17 cellular contexts compared by ENCODE assay signal in the genomic region with DNA sequence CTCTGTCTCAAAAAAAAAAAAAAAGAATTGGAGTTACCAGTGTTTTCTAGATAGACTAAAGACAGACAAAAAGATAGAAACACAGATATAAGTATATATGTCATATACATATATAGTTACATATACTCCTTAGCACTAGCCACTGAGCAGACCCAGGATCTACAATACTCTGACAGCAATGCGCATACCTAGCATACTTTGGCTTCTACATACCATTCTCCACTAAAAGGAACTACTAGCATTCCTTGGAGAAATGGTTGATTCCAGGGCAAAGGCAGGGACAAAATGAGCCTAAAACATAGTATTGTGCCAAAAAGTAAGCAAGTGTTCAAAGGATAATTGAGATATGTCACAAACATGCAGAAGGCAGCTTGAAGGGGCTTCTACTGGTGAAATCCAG.
"Had no signal": no experiment of that assay in that cellular context is flagged by ENCODE, and none has a peak within 500 bp of the region (broad histone marks: within the 10 kb centered on the region; RNA-seq: fewer than 3 reads in every experiment).

No MANE protein-coding gene starts in this region.

- H3K4me1 ChIP-seq: breast epithelium, gastroesophageal sphincter, prostate gland, right lobe of liver had no signal

- H3K9me3 ChIP-seq: breast epithelium, esophagus muscularis mucosa, gastroesophageal sphincter, prostate gland, right lobe of liver, spleen, transverse colon had no signal

- H3K4me3 ChIP-seq: breast epithelium, esophagus muscularis mucosa, gastroesophageal sphincter, prostate gland, right lobe of liver, spleen, transverse colon had no signal

- H3K27me3 ChIP-seq: breast epithelium, esophagus muscularis mucosa, gastroesophageal sphincter, right lobe of liver, transverse colon had no signal

- H3K36me3 ChIP-seq: breast epithelium, esophagus muscularis mucosa, gastroesophageal sphincter, prostate gland, right lobe of liver, transverse colon had no signal

- H3K27ac ChIP-seq: breast epithelium, esophagus muscularis mucosa, gastroesophageal sphincter, prostate gland, right lobe of liver, spleen, transverse colon had no signal

- ATAC-seq: gastroesophageal sphincter; natural killer cell; right lobe of liver; stimulated activated memory B cell treated with anti-CD40 and anti-IgM and Interleukin-4, amounts not matched to agents 10 μg/mL and 1 μg/mL and 100 μg/mL, for 72 hours had no signal

- DNase-seq: activated B cell treated with CpG ODN at 0.5 μM for 24 hours; activated CD4-positive, alpha-beta T cell treated with anti-CD3 and anti-CD28 coated beads, Interleukin-2, amount 50 U/mL, for 1 hour; activated naive CD4-positive, alpha-beta T cell treated with anti-CD3 and anti-CD28 coated beads, Interleukin-2, amount 50 U/mL, for 16 hours; activated T-cell treated with anti-CD3 and anti-CD28 coated beads, Interleukin-2, amount 50 U/mL, for 1 hour; hypothalamus; immature natural killer cell; natural killer cell; nucleus accumbens; right lobe of liver; spleen; stimulated activated CD4-positive, alpha-beta T cell treated with anti-CD3 and anti-CD28 coated beads, Interleukin-1b, Interleukin-23, amount 100 ng/mL, for 48 hours; transverse colon had no signal
